Comparison of ENCODE assay signal across 35 cellular contexts in the genomic region with DNA sequence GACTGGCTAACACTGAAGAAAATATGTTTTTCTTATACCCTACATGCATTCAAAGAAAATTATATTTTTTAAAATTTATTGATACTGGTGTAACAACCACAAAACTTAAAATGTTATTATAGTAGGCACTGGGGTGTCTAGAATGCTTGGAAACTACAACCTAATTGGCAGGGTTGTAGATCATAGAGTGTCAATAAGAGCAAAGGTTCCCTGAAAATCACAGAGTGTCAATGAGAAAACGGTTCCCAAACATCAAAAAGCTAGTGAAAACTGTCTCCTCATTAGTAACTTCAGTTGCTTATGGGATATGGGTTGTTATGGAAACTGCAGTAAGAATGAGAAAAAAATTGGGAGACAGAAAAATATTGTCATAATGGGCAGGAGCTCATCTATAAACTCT.
"Had no signal": no experiment of that assay in that cellular context is flagged by ENCODE, and none has a peak within 500 bp of the region (broad histone marks: within the 10 kb centered on the region; RNA-seq: fewer than 3 reads in every experiment).

No MANE protein-coding gene starts in this region.

- DNase-seq: Kasumi-1, MG63, MM.1S, MV-4-11, NCI-H1048, NCI-H1092, NCI-H1092 treated with DMSO at 0.1 percent for 48 hours, NCI-H1105, NCI-H1105 treated with DMSO at 0.1 percent for 48 hours, NCI-H1417, NCI-H1417 treated with DMSO at 0.1 percent for 48 hours, NCI-H1436, NCI-H1436 treated with DMSO at 0.1 percent for 48 hours, NCI-H146, NCI-H1694, NCI-H1694 treated with DMSO at 0.1 percent for 48 hours, NCI-H187, NCI-H187 treated with DMSO at 0.1 percent for 48 hours, NCI-H1930, NCI-H2029, NCI-H2029 treated with DMSO at 0.1 percent for 48 hours, NCI-H2081, NCI-H2081 treated with DMSO at 0.1 percent for 48 hours, NCI-H2107, NCI-H2171, NCI-H2171 treated with DMSO at 0.1 percent for 48 hours, NCI-H2227 treated with DMSO at 0.1 percent for 48 hours, NCI-H226, NCI-H345, NCI-H446, NCI-H446 treated with DMSO at 0.1 percent for 48 hours, NCI-H510A, NCI-H510A treated with DMSO at 0.1 percent for 48 hours, NCI-H524, NCI-H524 treated with DMSO at 0.1 percent for 48 hours had no signal

- H3K36me3 ChIP-seq: MG63 had no signal

- H3K9me3 ChIP-seq: MG63 had no signal

- H3K4me3 ChIP-seq: MG63 had no signal
